26 cellular contexts compared by ENCODE assay signal in genomic region chrX:55014897-55015299, GRCh38. TPM values are rescaled to one million over a fixed set of nuclear protein-coding genes. Genes with fewer than 3 reads are reported as not detected.
"Had no signal": no experiment of that assay in that cellular context is flagged by ENCODE, and none has a peak within 500 bp of the region (broad histone marks: within the 10 kb centered on the region; RNA-seq: fewer than 3 reads in every experiment).

No MANE protein-coding gene starts in this region.

- FAIRE-seq: HepG2 had no signal

- H3K9me3 ChIP-seq: SJSA1 had no signal

- ATAC-seq: HepG2, Panc1, PC-3 had no signal

- H3K4me3 ChIP-seq: SJSA1, SK-N-MC had no signal

- H3K36me3 ChIP-seq: SJSA1 had no signal

- H3K27me3 ChIP-seq: SJSA1 had no signal

- H3K4me2 ChIP-seq: KMS-11 had no signal

- H3K9ac ChIP-seq: KMS-11 had no signal

- DNase-seq: IMR-90, Kasumi-1, MM.1S, NCI-H1092 treated with DMSO at 0.1 percent for 48 hours, NCI-H1436, NCI-H187, NCI-H2029, NCI-H2081 treated with DMSO at 0.1 percent for 48 hours, NCI-H2171, NCI-H226, NCI-H446, NCI-H510A, NCI-H524 treated with DMSO at 0.1 percent for 48 hours, NCI-H69, NCI-H774, PC-3, SHP77 treated with DMSO at 0.1 percent for 48 hours had no signal

- H3K4me1 ChIP-seq: SJSA1 had no signal

- H3K27ac ChIP-seq: KMS-11, RWPE1, SJSA1, SK-N-MC had no signal

RNA-seq across cellular contexts. Expression of gene ALAS2, which starts 15.9 kb away (rescaled TPM):
- total RNA-seq: HepG2; HT-29; IMR-90; M059J; PC-3; SJSA1; T-helper 1 cell treated with Interleukin-12 subunit alpha and Interleukin-12 subunit beta and Interleukin-4 antibody, amounts not matched to agents 30 ng/mL and 1 ng/mL, for 36 hours had no signal
- polyA plus RNA-seq: HepG2, IMR-90 had no signal

RNA-seq across cellular contexts. Expression of gene PFKFB1, which starts 20.9 kb away (rescaled TPM):
- total RNA-seq: HT-29, M059J, SJSA1 had no signal

RNA-seq across cellular contexts. Expression of gene PAGE2B, which starts 59.9 kb away (rescaled TPM):
- total RNA-seq: HepG2; HT-29; IMR-90; M059J; PC-3; SJSA1; T-helper 1 cell treated with Interleukin-12 subunit alpha and Interleukin-12 subunit beta and Interleukin-4 antibody, amounts not matched to agents 30 ng/mL and 1 ng/mL, for 36 hours had no signal
- polyA plus RNA-seq: IMR-90 had no signal
